Comparison of ENCODE assay signal across 28 cellular contexts in the genomic region with DNA sequence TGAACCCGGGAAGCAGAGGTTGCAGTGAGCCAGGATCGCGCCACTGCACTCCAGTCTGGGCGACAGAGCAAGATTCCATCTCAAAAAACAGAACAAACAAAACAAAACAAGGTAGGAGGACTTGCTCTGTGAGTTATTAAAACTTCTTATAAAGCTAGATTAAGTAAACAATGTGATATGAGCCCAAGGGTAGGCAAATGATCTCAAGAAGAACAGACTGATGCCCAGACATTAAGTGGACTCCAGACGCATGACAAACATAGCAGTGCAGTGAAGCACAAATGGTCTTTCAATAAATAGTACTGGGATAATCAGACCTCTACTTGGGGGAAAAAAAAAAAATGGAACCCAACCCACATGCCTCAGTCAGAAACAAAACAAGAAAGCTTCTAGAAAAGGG.
"Had no signal": no experiment of that assay in that cellular context is flagged by ENCODE, and none has a peak within 500 bp of the region (broad histone marks: within the 10 kb centered on the region; RNA-seq: fewer than 3 reads in every experiment).

No MANE protein-coding gene starts in this region.

- H3K9me3 Mint-ChIP-seq: T-cell, WTC11 had no signal

- H3K4me2 ChIP-seq: hepatocyte had no signal

- H3K27ac ChIP-seq: ascending aorta, brain microvascular endothelial cell, hepatocyte, pancreas, sigmoid colon, upper lobe of right lung had no signal

- H2AFZ ChIP-seq: hepatocyte had no signal

- H3K4me3 Mint-ChIP-seq: mesothelial cell of epicardium, nephron progenitor cell, T-cell, WTC11 had no signal

- H3K4me1 ChIP-seq: ascending aorta, pancreas, sigmoid colon, upper lobe of right lung had no signal

- H3K4me3 ChIP-seq: ascending aorta, hepatocyte, pancreas, sigmoid colon, upper lobe of right lung had no signal

- FAIRE-seq: endothelial cell of umbilical vein, frontal cortex, pancreas, TTC549 had no signal

- H3K27me3 Mint-ChIP-seq: T-cell had no signal

- H3K9me3 ChIP-seq: ascending aorta, pancreas, sigmoid colon, upper lobe of right lung had no signal

- DNase-seq: activated CD4-positive, alpha-beta T cell treated with anti-CD3 and anti-CD28 coated beads, Interleukin-2, amount 50 U/mL, for 4 hours; activated gamma-delta T cell; activated naive CD4-positive, alpha-beta T cell treated with anti-CD3 and anti-CD28 coated beads, Interleukin-2, amount 50 U/mL, for 16 hours; brain microvascular endothelial cell; caudate nucleus; dermis blood vessel endothelial cell; effector CD8-positive, alpha-beta T cell; glutamatergic neuron; kidney glomerular epithelial cell; left ventricle myocardium superior; mammary epithelial cell; nephron progenitor cell; pancreas; sigmoid colon; stimulated activated CD4-positive, alpha-beta T cell treated with anti-CD3 and anti-CD28 coated beads, Interleukin-2, amount 100 ng/mL, for 48 hours; stimulated activated CD8-positive, alpha-beta memory T cell treated with anti-CD3 and anti-CD28 coated beads, Interleukin-4, amount 100 ng/mL, for 48 hours; stimulated activated naive CD8-positive, alpha-beta T cell treated with anti-CD3 and anti-CD28 coated beads, Interleukin-15, Interleukin-2, amounts not matched to agents 100 U/mL and 50 U/mL, for 24 hours; T-cell; upper lobe of right lung had no signal

- H3K27ac Mint-ChIP-seq: mesothelial cell of epicardium, nephron progenitor cell, WTC11 had no signal

- H3K27me3 ChIP-seq: ascending aorta, brain microvascular endothelial cell, hepatocyte, pancreas, sigmoid colon, upper lobe of right lung had no signal

- H3K4me1 Mint-ChIP-seq: mesothelial cell of epicardium, nephron progenitor cell, WTC11 had no signal

- ATAC-seq: esophagus mucosa; left ventricle myocardium superior; pancreas; SK-N-SH treated with all-trans-retinoic acid at 6 μM for 48 hours; stimulated activated naive CD8-positive, alpha-beta T cell treated with anti-CD3 and anti-CD28 coated beads, Interleukin-15, Interleukin-2, amounts not matched to agents 100 U/mL and 50 U/mL, for 24 hours; T-cell; upper lobe of right lung; WTC11 had no signal
